In genomic region chr19:4304509-4305252, GRCh38 we compare ENCODE assay signal across 8 cellular contexts. TPM values are rescaled to one million over a fixed set of nuclear protein-coding genes. Genes with fewer than 3 reads are reported as not detected.
DNase-seq lines count a peak whose midpoint lies in the region; ATAC-seq lines count a peak whose summit lies in the region.

Gene FSD1 (plus strand): TSS chr19:4304598. CDS start chr19:4304747, 149 bp downstream.

- peaks cover 4% of the 10 kb centered on the region for H3K36me3 ChIP-seq in HAP-1 (replicated peaks)

- H3K4me3 ChIP-seq in HAP-1 = peak within 1 kb of the TSS; percentile 32

- no peak for ATAC-seq in HG02642 (IDR thresholded peaks at IDR 0.05; ENCODE audit: poor library complexity, unreplicated experiment)

- in situ Hi-C loops in HAP-1 (cut with MboI; ENCODE audit: low sequenced_read_pairs) = no loop called here

- no peaks in the 10 kb centered on the region for H3K4me1 ChIP-seq in HAP-1

- H3K9me3 ChIP-seq in HAP-1 = no peaks in the 10 kb centered on the region

- H3K27me3 ChIP-seq in HAP-1 (ENCODE audit: low read depth) = no peaks in the 10 kb centered on the region

- DNase-seq in AG20443 (ENCODE audit: low spot score) (peak; percentile 99), HAP-1 (ENCODE audit: low spot score in 2 of 2) (peak; percentile 68 to 88), OCI-M1 (lab: John Stamatoyannopoulos, UW) (peak; percentile 30), activated T-helper 1 cell treated with Interleukin-2 at 50 U/mL for 16 hours (ENCODE audit: low read depth) (peak; percentile 35), glomerular endothelial cell (ENCODE audit: extremely low read depth, low read depth, low spot score) (no peak), 8988T (no peak)
- DNase-seq in stimulated activated CD4-positive, alpha-beta T cell treated with anti-CD3 and anti-CD28 coated beads, Interleukin-12 subunit alpha, Interleukin-12 subunit beta, amount 100 ng/mL, for 4 hours = peak; percentile 72

RNA-seq across cellular contexts. Expression of gene FSD1, which starts in this region (rescaled TPM):
- 20.9 and 38.3 TPM in 2 replicates for total RNA-seq in glomerular endothelial cell

Comparison
In these comparisons a context has a peak if more than half of its experiments do, and no peak if none do; other contexts are left out.
1. DNase-seq: peak in AG20443 (single experiment), HAP-1 (2 of 2), OCI-M1 (single experiment), activated T-helper 1 cell treated with Interleukin-2 at 50 U/mL for 16 hours (single experiment) and stimulated activated CD4-positive, alpha-beta T cell treated with anti-CD3 and anti-CD28 coated beads, Interleukin-12 subunit alpha, Interleukin-12 subunit beta, amount 100 ng/mL, for 4 hours (single experiment); none in glomerular endothelial cell (single experiment) and 8988T (single experiment).